In the genomic region with DNA sequence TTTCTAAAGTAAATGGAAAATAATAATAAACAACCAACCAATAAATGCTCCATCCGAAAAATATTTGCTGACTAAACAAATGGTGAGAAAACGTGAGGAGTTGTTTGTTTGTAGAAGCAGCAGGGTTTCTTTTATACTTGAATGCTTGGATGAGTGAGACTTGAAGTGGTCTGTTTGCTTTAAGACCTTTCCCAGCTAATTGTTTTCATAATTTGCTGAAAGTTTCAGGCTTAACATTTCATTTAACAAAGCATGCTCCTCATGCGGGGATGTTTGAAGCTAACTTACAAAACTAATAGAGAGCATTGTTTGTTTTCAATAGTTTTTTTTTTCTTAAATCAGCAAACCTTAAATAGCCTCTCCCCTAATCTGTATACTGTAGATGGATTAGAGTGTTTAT, we compare ENCODE assay signal across 2 cellular contexts.
A peak's percentile ranks its signal among the peaks of the same experiment; 100 is the strongest.
TF ChIP-seq lines count a peak whose summit lies in the region.

No MANE protein-coding gene starts in this region.

TF ChIP-seq in IMR-90, 13 proteins besides CTCF, POLR2A, EP300 and RAD21:
- no peak for TF ChIP-seq MAZ (IDR thresholded peaks at IDR 0.05; ENCODE audit: borderline replicate concordance, low read depth, low read length)
- peak; percentile 86 for TF ChIP-seq MAFK (IDR thresholded peaks at IDR 0.05; ENCODE audit: low read depth, low read length)
TF ChIP-seq in IMR-90: peak in this region for 1.

TF ChIP-seq in H1, 55 proteins besides CTCF, POLR2A, EP300 and RAD21:
- peak; percentile 87 for TF ChIP-seq MAFK (IDR thresholded peaks at IDR 0.05; ENCODE audit: low read depth, low read length)
- no peak for TF ChIP-seq EGR1 (IDR thresholded peaks at IDR 0.05; ENCODE audit: borderline replicate concordance, low read depth, low read length)
TF ChIP-seq in H1: peak in this region for 1.
